ENCODE assay signal across 1 cellular context in the genomic region with DNA sequence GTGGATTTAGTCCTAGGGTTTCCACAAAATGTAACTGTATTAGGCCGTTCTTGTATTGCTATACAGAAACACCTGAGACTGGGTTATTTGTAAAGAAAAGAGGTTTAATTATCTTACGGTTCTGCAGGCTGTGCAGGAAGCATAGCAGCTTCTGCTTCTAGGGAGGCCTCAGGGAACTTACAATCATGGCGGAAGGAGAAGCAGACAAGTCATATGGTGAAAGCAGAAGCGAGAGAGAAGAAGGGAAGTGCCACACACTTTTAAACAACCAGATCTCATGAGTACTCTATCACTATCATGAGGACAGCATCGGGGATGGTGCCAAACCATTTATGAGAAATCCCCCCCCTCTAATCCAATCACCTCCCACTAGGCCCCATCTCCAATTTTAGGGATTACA.
TF ChIP-seq lines count a peak whose summit lies in the region.

No MANE protein-coding gene starts in this region.

TF ChIP-seq in endothelial cell of umbilical vein, 7 proteins besides CTCF, POLR2A, EP300 and RAD21:
- TF ChIP-seq GATA2 (IDR thresholded peaks at IDR 0.05; ENCODE audit: insufficient read depth, insufficient read length, low read depth, low read length) (no peak), POLR2AphosphoS5 (IDR thresholded peaks at IDR 0.05; ENCODE audit: insufficient read depth, low read depth, low read length) (no peak), MYC (IDR thresholded peaks at IDR 0.05; ENCODE audit: low read depth, low read length) (no peak), JUN (IDR thresholded peaks at IDR 0.05; ENCODE audit: borderline replicate concordance, insufficient read depth, insufficient read length, low read depth) (no peak), FOS (IDR thresholded peaks at IDR 0.05; ENCODE audit: borderline replicate concordance, insufficient read depth, low read length) (no peak), EZH2 (IDR thresholded peaks at IDR 0.05; ENCODE audit: borderline replicate concordance, low read depth, low read length, severe bottlenecking) (no peak)
- TF ChIP-seq, protein P1, sequence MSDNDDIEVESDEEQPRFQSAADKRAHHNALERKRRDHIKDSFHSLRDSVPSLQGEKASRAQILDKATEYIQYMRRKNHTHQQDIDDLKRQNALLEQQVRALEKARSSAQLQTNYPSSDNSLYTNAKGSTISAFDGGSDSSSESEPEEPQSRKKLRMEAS (IDR thresholded peaks at IDR 0.05; ENCODE audit: insufficient read depth, insufficient read length), result no peak
